In the genomic region with DNA sequence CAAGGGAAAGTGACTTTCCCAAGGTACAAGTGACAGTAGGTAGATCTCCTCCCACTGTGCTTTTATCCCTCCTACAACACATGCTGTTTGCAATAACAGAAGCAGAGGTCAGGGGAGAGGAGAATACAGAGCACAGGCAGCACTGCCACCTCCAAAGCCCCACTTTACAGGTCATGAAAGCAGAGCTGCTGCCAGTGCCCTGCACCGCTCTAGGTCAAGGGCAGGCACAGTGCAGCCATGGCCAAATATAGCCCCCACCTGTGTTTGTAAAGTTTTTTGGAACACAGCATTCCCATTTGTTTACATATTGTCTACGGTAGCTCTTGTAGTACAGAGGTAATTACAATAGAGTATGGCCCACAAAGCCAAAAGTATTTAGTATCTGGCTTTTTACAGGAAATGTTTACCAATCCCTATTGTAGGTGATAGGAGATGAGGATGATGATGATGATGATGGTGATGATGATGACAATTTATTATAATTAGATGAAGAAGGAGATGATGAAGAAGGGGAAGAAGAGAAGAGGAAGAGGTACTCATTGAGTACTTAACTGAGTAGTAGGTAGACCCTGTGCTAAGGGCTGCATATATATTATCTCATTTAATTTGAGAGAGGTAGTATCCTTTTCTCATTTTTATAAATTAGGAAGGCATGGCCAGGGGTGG, we compare ENCODE assay signal across 1 cellular context.
TF ChIP-seq lines count a peak whose summit lies in the region.

No MANE protein-coding gene starts in this region.

TF ChIP-seq in HepG2, 621 proteins besides CTCF, POLR2A, EP300 and RAD21 (continued from another document and continues in another):
- no peak for TF ChIP-seq ZNF484 (CRISPR knock-in tag; IDR thresholded peaks at IDR 0.05; ENCODE audit: borderline replicate concordance, low read depth)
- no peak for TF ChIP-seq ZNF776 (CRISPR knock-in tag; IDR thresholded peaks at IDR 0.05)
- peak; percentile 72 for TF ChIP-seq PATZ1 (CRISPR knock-in tag; IDR thresholded peaks at IDR 0.05)
- no peak for TF ChIP-seq ZUFSP (CRISPR knock-in tag; IDR thresholded peaks at IDR 0.05; ENCODE audit: borderline replicate concordance)
- TF ChIP-seq, protein P1, sequence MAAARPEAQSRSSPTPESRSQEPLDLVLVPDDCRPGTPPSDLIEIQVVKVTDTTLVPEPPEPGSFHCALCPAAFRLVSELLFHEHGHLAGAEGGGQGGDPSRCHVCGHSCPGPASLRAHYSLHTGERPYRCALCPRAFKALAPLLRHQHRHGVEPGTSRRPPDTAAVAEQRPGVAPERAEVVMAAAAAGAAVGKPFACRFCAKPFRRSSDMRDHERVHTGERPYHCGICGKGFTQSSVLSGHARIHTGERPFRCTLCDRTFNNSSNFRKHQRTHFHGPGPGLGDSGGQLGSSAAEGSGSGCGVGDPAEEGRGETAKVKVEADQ (CRISPR knock-in tag; IDR thresholded peaks at IDR 0.05; ENCODE audit: borderline replicate concordance), result no peak
- no peak for TF ChIP-seq ZNF703 (CRISPR knock-in tag; IDR thresholded peaks at IDR 0.05; ENCODE audit: borderline replicate concordance)
- TF ChIP-seq KDM5B (CRISPR knock-in tag; IDR thresholded peaks at IDR 0.05; ENCODE audit: borderline replicate concordance), result no peak
- TF ChIP-seq RCOR2 (CRISPR knock-in tag; IDR thresholded peaks at IDR 0.05), result no peak
- no peak for TF ChIP-seq MXI1 (IDR thresholded peaks at IDR 0.05; ENCODE audit: borderline replicate concordance, low read depth, low read length)
- no peak for TF ChIP-seq MTF1 (CRISPR knock-in tag; IDR thresholded peaks at IDR 0.05)
- no peak for TF ChIP-seq TEAD3 (CRISPR knock-in tag; optimal IDR thresholded peaks at IDR 0.05; ENCODE audit: borderline replicate concordance)
- TF ChIP-seq RFX1 (IDR thresholded peaks at IDR 0.05), result no peak
- TF ChIP-seq PAWR (CRISPR knock-in tag; IDR thresholded peaks at IDR 0.05; ENCODE audit: borderline replicate concordance), result no peak
- TF ChIP-seq SRSF4 (IDR thresholded peaks at IDR 0.05; ENCODE audit: low read depth, low read length, poor library complexity, severe bottlenecking), result no peak
- no peak for TF ChIP-seq ZNF616 (CRISPR knock-in tag; IDR thresholded peaks at IDR 0.05; ENCODE audit: low read depth)
- no peak for TF ChIP-seq ZEB1 (IDR thresholded peaks at IDR 0.05; ENCODE audit: insufficient replicate concordance, low read depth)
- no peak for TF ChIP-seq SMYD3 (CRISPR knock-in tag; IDR thresholded peaks at IDR 0.05)
- TF ChIP-seq MED8 (CRISPR knock-in tag; IDR thresholded peaks at IDR 0.05; ENCODE audit: insufficient replicate concordance), result no peak
- no peak for TF ChIP-seq ZNF232 (CRISPR knock-in tag; IDR thresholded peaks at IDR 0.05; ENCODE audit: borderline replicate concordance)
- TF ChIP-seq ZBTB26 (CRISPR knock-in tag; IDR thresholded peaks at IDR 0.05; ENCODE audit: borderline replicate concordance), result no peak
- no peak for TF ChIP-seq ZNF460 (CRISPR knock-in tag; IDR thresholded peaks at IDR 0.05; ENCODE audit: borderline replicate concordance)
- no peak for TF ChIP-seq ZNF34 (CRISPR knock-in tag; IDR thresholded peaks at IDR 0.05; ENCODE audit: borderline replicate concordance)
- no peak for TF ChIP-seq ZBTB39 (CRISPR knock-in tag; IDR thresholded peaks at IDR 0.05)
- TF ChIP-seq NPAS2 (CRISPR knock-in tag; IDR thresholded peaks at IDR 0.05; ENCODE audit: borderline replicate concordance), result no peak
- no peak for TF ChIP-seq ZNF337 (CRISPR knock-in tag; IDR thresholded peaks at IDR 0.05; ENCODE audit: borderline replicate concordance, low read depth)
- TF ChIP-seq ZNF562 (CRISPR knock-in tag; IDR thresholded peaks at IDR 0.05; ENCODE audit: borderline replicate concordance), result no peak
- TF ChIP-seq NFE2L1 (CRISPR knock-in tag; IDR thresholded peaks at IDR 0.05; ENCODE audit: borderline replicate concordance), result no peak
- no peak for TF ChIP-seq SP140L (CRISPR knock-in tag; IDR thresholded peaks at IDR 0.05; ENCODE audit: borderline replicate concordance)
- TF ChIP-seq, protein P2, sequence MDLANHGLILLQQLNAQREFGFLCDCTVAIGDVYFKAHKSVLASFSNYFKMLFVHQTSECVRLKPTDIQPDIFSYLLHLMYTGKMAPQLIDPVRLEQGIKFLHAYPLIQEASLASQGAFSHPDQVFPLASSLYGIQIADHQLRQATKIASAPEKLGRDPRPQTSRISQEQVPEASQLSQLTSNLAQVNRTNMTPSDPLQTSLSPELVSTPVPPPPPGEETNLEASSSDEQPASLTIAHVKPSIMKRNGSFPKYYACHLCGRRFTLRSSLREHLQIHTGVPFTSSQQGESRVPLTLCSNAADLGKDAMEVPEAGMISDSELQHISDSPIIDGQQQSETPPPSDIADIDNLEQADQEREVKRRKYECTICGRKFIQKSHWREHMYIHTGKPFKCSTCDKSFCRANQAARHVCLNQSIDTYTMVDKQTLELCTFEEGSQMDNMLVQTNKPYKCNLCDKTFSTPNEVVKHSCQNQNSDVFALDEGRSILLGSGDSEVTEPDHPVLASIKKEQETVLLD (CRISPR knock-in tag; IDR thresholded peaks at IDR 0.05; ENCODE audit: low read depth), result no peak
- TF ChIP-seq MYNN (CRISPR knock-in tag; IDR thresholded peaks at IDR 0.05; ENCODE audit: low read depth), result no peak
- peak; percentile 25; the same call in 1 of the 2 replicates for TF ChIP-seq FOXK1 (CRISPR knock-in tag; IDR thresholded peaks at IDR 0.05; ENCODE audit: borderline replicate concordance, low read depth)
- no peak for TF ChIP-seq RFX5 (IDR thresholded peaks at IDR 0.05; ENCODE audit: low read depth, low read length)
- TF ChIP-seq TCF7 (IDR thresholded peaks at IDR 0.05; ENCODE audit: low read depth), result no peak
- no peak for TF ChIP-seq GRHL1 (CRISPR knock-in tag; conservative IDR thresholded peaks at IDR 0.05)
- TF ChIP-seq NR2F6 (IDR thresholded peaks at IDR 0.05), result peak; percentile 56; the same call in 1 of the 2 replicates
- TF ChIP-seq NR2F6 (CRISPR knock-in tag; IDR thresholded peaks at IDR 0.05), result peak; percentile 38; the same call in 1 of the 2 replicates
- no peak for TF ChIP-seq ZBTB43 (CRISPR knock-in tag; conservative IDR thresholded peaks at IDR 0.05)
- TF ChIP-seq ZFP37 (CRISPR knock-in tag; IDR thresholded peaks at IDR 0.05; ENCODE audit: borderline replicate concordance), result no peak
- TF ChIP-seq ZNF333 (CRISPR knock-in tag; IDR thresholded peaks at IDR 0.05; ENCODE audit: borderline replicate concordance), result no peak
- no peak for TF ChIP-seq ZNF121 (CRISPR knock-in tag; IDR thresholded peaks at IDR 0.05)
- no peak for TF ChIP-seq CAMTA2 (CRISPR knock-in tag; IDR thresholded peaks at IDR 0.05; ENCODE audit: borderline replicate concordance)
- no peak for TF ChIP-seq ZKSCAN8 (CRISPR knock-in tag; IDR thresholded peaks at IDR 0.05; ENCODE audit: borderline replicate concordance)
- peak; percentile 83 for TF ChIP-seq RARA (CRISPR knock-in tag; IDR thresholded peaks at IDR 0.05)
- no peak for TF ChIP-seq ZNF639 (CRISPR knock-in tag; conservative IDR thresholded peaks at IDR 0.05)
- TF ChIP-seq AKAP8 (CRISPR knock-in tag; IDR thresholded peaks at IDR 0.05), result no peak
- TF ChIP-seq SNAI1 (CRISPR knock-in tag; IDR thresholded peaks at IDR 0.05; ENCODE audit: borderline replicate concordance), result no peak
- TF ChIP-seq ZNF766 (CRISPR knock-in tag; IDR thresholded peaks at IDR 0.05; ENCODE audit: borderline replicate concordance), result no peak
- no peak for TF ChIP-seq KLF11 (CRISPR knock-in tag; IDR thresholded peaks at IDR 0.05)
- peak; percentile 41; the same call in 1 of the 2 replicates for TF ChIP-seq HMG20A (CRISPR knock-in tag; IDR thresholded peaks at IDR 0.05; ENCODE audit: borderline replicate concordance)
- no peak for TF ChIP-seq MYPOP (CRISPR knock-in tag; IDR thresholded peaks at IDR 0.05)
